11 cellular contexts compared by ENCODE assay signal in genomic region chr19:53328967-53329366, GRCh38. TPM values are rescaled to one million over a fixed set of nuclear protein-coding genes. Genes with fewer than 3 reads are reported as not detected.
DNase-seq lines count a peak whose midpoint lies in the region; ATAC-seq, FAIRE-seq and TF ChIP-seq lines count a peak whose summit lies in the region.
"Had no signal": no experiment of that assay in that cellular context is flagged by ENCODE, and none has a peak within 500 bp of the region (broad histone marks: within the 10 kb centered on the region; RNA-seq: fewer than 3 reads in every experiment).

No MANE protein-coding gene starts in this region.

- H3K27ac ChIP-seq in breast epithelium (no peak overlapping the region), K562 (ENCODE audit: extremely low read depth, low read depth, low read length) (no peak overlapping the region), upper lobe of right lung (no peak overlapping the region), tibial nerve (no peak overlapping the region)

- ATAC-seq in K562 (no peak), left colon (no peak), upper lobe of right lung (peak; percentile 25), HG03520 (IDR thresholded peaks at IDR 0.05; ENCODE audit: unreplicated experiment) (no peak), GM18858 (IDR thresholded peaks at IDR 0.05; ENCODE audit: unreplicated experiment) (no peak)

- H3K4me2 ChIP-seq in K562 (ENCODE audit: insufficient read depth, low read length): peak overlapping the region; percentile 3; the same call in 1 of the 2 replicates

- TF ChIP-seq CTCF in breast epithelium (IDR thresholded peaks at IDR 0.05) (no peak), MCF 10A (IDR thresholded peaks at IDR 0.05; ENCODE audit: unreplicated experiment) (no peak), K562 (IDR thresholded peaks at IDR 0.05 in 2 of 3, conservative IDR thresholded peaks at IDR 0.05 in 1 of 3; ENCODE audit: insufficient read depth in 2 of 3, low read depth in 1 of 3, low read length in 3 of 3) (no peak), upper lobe of right lung (IDR thresholded peaks at IDR 0.05) (no peak), tibial nerve (IDR thresholded peaks at IDR 0.05) (no peak)

- no peak overlapping the region for H3K9ac ChIP-seq in K562 (ENCODE audit: insufficient read depth in 1 of 2, low read depth in 2 of 2, low read length in 2 of 2)

- H3K9me3 ChIP-seq in breast epithelium: peaks cover 0 to 24% of the 10 kb centered on the region in 2 donors
- H3K9me3 ChIP-seq in K562 (replicated peaks; ENCODE audit: control insufficient read depth, insufficient read depth, low read depth, low read length): no peaks in the 10 kb centered on the region; the same call in 1 of the 2 replicates
- H3K9me3 ChIP-seq in upper lobe of right lung: no peaks in the 10 kb centered on the region
- H3K9me3 ChIP-seq in tibial nerve: peaks cover 0 to 37% (median 0%) of the 10 kb centered on the region in 4 donors

- TF ChIP-seq POLR2A in breast epithelium (IDR thresholded peaks at IDR 0.05): no peak
- no peak for TF ChIP-seq POLR2A in K562 (conservative IDR thresholded peaks at IDR 0.05)
- TF ChIP-seq POLR2A in tibial nerve (IDR thresholded peaks at IDR 0.05): no peak

- no peaks in the 10 kb centered on the region for H3K4me1 ChIP-seq in breast epithelium
- H3K4me1 ChIP-seq in K562 (replicated peaks in 1 of 2; ENCODE audit: control insufficient read depth in 2 of 2, insufficient read depth in 2 of 2, low read length in 2 of 2): peaks cover 0 to 8% of the 10 kb centered on the region in 2 experiments; a peak in 2 of 5 replicates
- peaks cover 3% of the 10 kb centered on the region for H3K4me1 ChIP-seq in upper lobe of right lung
- H3K4me1 ChIP-seq in tibial nerve: peaks cover 0 to 6% (median 4%) of the 10 kb centered on the region in 4 donors

- H3K9me1 ChIP-seq in K562 (ENCODE audit: control insufficient read depth, insufficient read depth, low read length): no peaks in the 10 kb centered on the region

- peaks cover 22% of the 10 kb centered on the region for H3K9me3 Mint-ChIP-seq in MCF 10A (ENCODE audit: unreplicated experiment)

- peaks cover under 1% of the 10 kb centered on the region for H3K4me1 Mint-ChIP-seq in MCF 10A (ENCODE audit: insufficient read depth, unreplicated experiment)

- DNase-seq in breast epithelium (ENCODE audit: low spot score in 2 of 2) (no peak), MCF 10A (ENCODE audit: unreplicated experiment) (no peak), K562 (ENCODE audit: extremely low read depth in 1 of 4, low spot score in 3 of 4) (peak in 3 of 4 experiments; percentile 17 to 47 (median 46)), left colon (peak; percentile 16 to 47), upper lobe of right lung (peak; percentile 73), tibial nerve (ENCODE audit: low spot score in 2 of 2) (no peak)
- DNase-seq: Caco-2, NCI-H1105 had no signal

- TF ChIP-seq RAD21 in K562 (CRISPR knock-in tag; conservative IDR thresholded peaks at IDR 0.05 in 1 of 2, IDR thresholded peaks at IDR 0.05 in 1 of 2): no peak

- in situ Hi-C loops in K562 (cut with MboI): no loop called here

- CTCF ChIA-PET in MCF 10A (lab: Yijun Ruan, JAX) (no interaction called here), K562 (lab: Yijun Ruan, JAX; ENCODE audit: low intra/inter-chr PET ratio) (no interaction called here)

- WGBS in K562 (ENCODE audit: insufficient coverage, low coverage, missing lambda C conversion rate): 25% methylated on average over 22 of the region's 24 CpGs
- 19 to 33% methylated on average over 24 of the region's 24 CpGs for WGBS in tibial nerve, 2 donors

- H2AFZ ChIP-seq in K562 (ENCODE audit: low read depth, low read length): peak overlapping the region; percentile 68

- peaks cover 4% of the 10 kb centered on the region; the same call in 2 of the 3 replicates for H3K79me2 ChIP-seq in K562 (ENCODE audit: control insufficient read depth, insufficient read depth, low read length)

- H3K27me3 Mint-ChIP-seq in MCF 10A (ENCODE audit: insufficient read depth, unreplicated experiment): no peaks in the 10 kb centered on the region

- no peaks in the 10 kb centered on the region for H3K36me3 ChIP-seq in breast epithelium
- no peaks in the 10 kb centered on the region for H3K36me3 ChIP-seq in K562 (ENCODE audit: control insufficient read depth, insufficient read depth, low read length)
- H3K36me3 ChIP-seq in upper lobe of right lung: no peaks in the 10 kb centered on the region
- H3K36me3 ChIP-seq in tibial nerve: no peaks in the 10 kb centered on the region

- no peak overlapping the region for H3K27ac Mint-ChIP-seq in MCF 10A (ENCODE audit: low read depth, unreplicated experiment)

- no peak for FAIRE-seq in K562 (lab: Jason Lieb, UNC)
- FAIRE-seq: keratinocyte had no signal

- intact Hi-C loops in breast epithelium (cut with DNase I; ENCODE audit: low total_unique reads) (no loop called here), MCF 10A (cut with micrococcal nuclease) (no loop called here), K562 (cut with micrococcal nuclease) (no loop called here), left colon (cut with DNase I, micrococcal nuclease) (no loop called here), upper lobe of right lung (cut with DNase I) (no loop called here)

- TF ChIP-seq EP300 in K562 (IDR thresholded peaks at IDR 0.05; ENCODE audit: low read length): no peak
- TF ChIP-seq EP300 in tibial nerve (IDR thresholded peaks at IDR 0.05): no peak

- no peak overlapping the region for H3K4me3 Mint-ChIP-seq in MCF 10A (ENCODE audit: unreplicated experiment)

- no peaks in the 10 kb centered on the region for H3K36me3 Mint-ChIP-seq in MCF 10A (ENCODE audit: insufficient read depth, unreplicated experiment)

- BruUV-seq in MCF 10A (replicated peaks; lab: Mats Ljungman, UMichigan) (no TSS peak), K562 (replicated peaks; lab: Mats Ljungman, UMichigan) (no TSS peak)

- no peaks in the 10 kb centered on the region for H4K20me1 ChIP-seq in K562 (replicated peaks; ENCODE audit: control insufficient read depth, insufficient read depth, low read length)

- POLR2A ChIA-PET in MCF 10A (lab: Yijun Ruan, JAX): no interaction called here
- POLR2A ChIA-PET in K562 (lab: Yijun Ruan, JAX): no interaction called here

- H3K4me3 ChIP-seq in breast epithelium (peak overlapping the region in 2 of 3 donors; percentile 23 to 44), K562 (no peak overlapping the region), upper lobe of right lung (no peak overlapping the region), tibial nerve (peak overlapping the region in 2 of 4 donors; percentile 8 to 9)

- H3K27me3 ChIP-seq in breast epithelium: peaks cover 0 to 14% of the 10 kb centered on the region in 2 donors
- no peaks in the 10 kb centered on the region for H3K27me3 ChIP-seq in K562 (ENCODE audit: control insufficient read depth in 2 of 2, insufficient read depth in 2 of 2, low read length in 2 of 2)
- peaks cover 10% of the 10 kb centered on the region for H3K27me3 ChIP-seq in upper lobe of right lung
- H3K27me3 ChIP-seq in tibial nerve: no peaks in the 10 kb centered on the region

TF ChIP-seq in K562, 482 proteins besides CTCF, POLR2A, EP300 and RAD21 (continues in another document):
- TF ChIP-seq SRSF9 (IDR thresholded peaks at IDR 0.05; ENCODE audit: borderline replicate concordance, low read depth, low read length) (no peak), EHMT2 (IDR thresholded peaks at IDR 0.05) (peak; percentile 51; the same call in 1 of the 2 replicates)

RNA-seq across cellular contexts. Expression of gene ZNF845, which starts 4.6 kb away (rescaled TPM):
- 10 to 100 TPM in 1 of 3 donors, 1 to 10 TPM in 2; 6.6 to 12.4 (median 7.9) TPM for total RNA-seq in breast epithelium
- 3.8 and 5.7 TPM in 2 replicates for total RNA-seq in MCF 10A (2022)
- total RNA-seq in K562 (2011; cell fraction: chromatin; rRNA removed; ENCODE audit: low replicate concordance): 3.8 and 20.2 TPM in 2 replicates
- 3.3 and 5.1 TPM in 2 replicates for total RNA-seq in K562 (2011; cell fraction: nucleolus; rRNA removed)
- 5.7 and 5.9 TPM in 2 replicates for total RNA-seq in K562 (2011; cell fraction: nucleoplasm; rRNA removed)
- 4.1 and 4.8 TPM in 2 replicates for total RNA-seq in K562 (2014; rRNA removed)
- 13.2 and 15.8 TPM in 2 replicates for total RNA-seq in K562 (2014; rRNA removed; fragmentation: Illumina TruSeq; extraction: Trizol)
- 9.3 and 10.8 TPM in 2 replicates for total RNA-seq in K562 (2015; rRNA removed; fragmentation: Illumina TruSeq; extraction: Trizol)
- 5.8 and 6.7 TPM in 2 replicates for total RNA-seq in K562 (2021)
- polyA plus RNA-seq in K562 (2011; rRNA removed): 6.0 and 8.9 TPM in 2 replicates
- 0.98 and 2.0 TPM in 2 replicates for polyA plus RNA-seq in K562 (2011; cell fraction: cytosol; rRNA removed)
- polyA plus RNA-seq in K562 (2011; cell fraction: nucleus; rRNA removed): 2.3 and 2.6 TPM in 2 replicates
- polyA plus RNA-seq in K562 (2012): 3.6 and 4.1 TPM in 2 replicates
- 6.4 and 7.1 TPM in 2 replicates for polyA plus RNA-seq in K562 (2014; fragmentation: Illumina TruSeq; extraction: Trizol)
- 1 to 10 TPM; 1.9 to 3.9 TPM for polyA plus RNA-seq in K562 (2014; fragmentation: Nextera tagmentation; extraction: Ambion mirVana)
- 2.9 and 3.2 TPM in 2 replicates for polyA plus RNA-seq in K562 (2014; rRNA removed)
- 27.0 and 29.2 TPM in 2 replicates for polyA minus RNA-seq in K562 (2011; rRNA and poly(A)+ RNA removed)
- polyA minus RNA-seq in K562 (2011; cell fraction: cytosol; rRNA and poly(A)+ RNA removed): 5.4 and 6.8 TPM in 2 replicates
- polyA minus RNA-seq in K562 (2011; cell fraction: nucleus; rRNA and poly(A)+ RNA removed): 4.8 and 8.1 TPM in 2 replicates
- 1 to 10 TPM; 5.2 to 7.8 TPM for total RNA-seq in left colon
- total RNA-seq in upper lobe of right lung: 7.8 TPM
- 10 to 100 TPM in 1 of 4 donors, 1 to 10 TPM in 3; 5.7 to 11.1 (median 7.6) TPM for total RNA-seq in tibial nerve

RNA-seq across cellular contexts. Expression of gene ZNF525, which starts 36.5 kb away (rescaled TPM):
- total RNA-seq in breast epithelium: 10 to 100 TPM in 2 of 3 donors, 1 to 10 TPM in 1; 7.0 to 34.4 (median 13.8) TPM
- 9.5 and 11.2 TPM in 2 replicates for total RNA-seq in MCF 10A (2022)
- 12.6 and 34.8 TPM in 2 replicates for total RNA-seq in K562 (2011; cell fraction: chromatin; rRNA removed; ENCODE audit: low replicate concordance)
- 6.3 and 10.8 TPM in 2 replicates for total RNA-seq in K562 (2011; cell fraction: nucleolus; rRNA removed)
- total RNA-seq in K562 (2011; cell fraction: nucleoplasm; rRNA removed): 17.3 and 18.7 TPM in 2 replicates
- 4.1 and 6.9 TPM in 2 replicates for total RNA-seq in K562 (2014; rRNA removed)
- 11.0 and 12.0 TPM in 2 replicates for total RNA-seq in K562 (2014; rRNA removed; fragmentation: Illumina TruSeq; extraction: Trizol)
- total RNA-seq in K562 (2015; rRNA removed; fragmentation: Illumina TruSeq; extraction: Trizol): 5.7 and 6.7 TPM in 2 replicates
- total RNA-seq in K562 (2021): 6.5 and 6.7 TPM in 2 replicates
- 6.4 and 10.8 TPM in 2 replicates for polyA plus RNA-seq in K562 (2011; rRNA removed)
- polyA plus RNA-seq in K562 (2011; cell fraction: cytosol; rRNA removed): 1.4 and 2.7 TPM in 2 replicates
- 5.9 and 6.6 TPM in 2 replicates for polyA plus RNA-seq in K562 (2011; cell fraction: nucleus; rRNA removed)
- 3.4 and 4.3 TPM in 2 replicates for polyA plus RNA-seq in K562 (2012)
- 6.5 and 7.0 TPM in 2 replicates for polyA plus RNA-seq in K562 (2014; fragmentation: Illumina TruSeq; extraction: Trizol)
- polyA plus RNA-seq in K562 (2014; fragmentation: Nextera tagmentation; extraction: Ambion mirVana): 1 to 10 TPM; 1.5 to 2.5 TPM
- polyA plus RNA-seq in K562 (2014; rRNA removed): 4.5 and 5.4 TPM in 2 replicates
- polyA minus RNA-seq in K562 (2011; rRNA and poly(A)+ RNA removed): 14.5 and 16.1 TPM in 2 replicates
- polyA minus RNA-seq in K562 (2011; cell fraction: cytosol; rRNA and poly(A)+ RNA removed): 2.2 and 5.0 TPM in 2 replicates
- polyA minus RNA-seq in K562 (2011; cell fraction: nucleus; rRNA and poly(A)+ RNA removed): 5.3 and 7.7 TPM in 2 replicates
- 1 to 10 TPM; 8.6 to 9.3 TPM for total RNA-seq in left colon
- total RNA-seq in upper lobe of right lung: 9.4 TPM
- 1 to 10 TPM; 4.2 to 9.6 (median 7.3) TPM for total RNA-seq in tibial nerve

Comparison
In these comparisons a context has a peak if more than half of its experiments do, and no peak if none do; other contexts are left out.
1. DNase-seq: peak in K562 (3 of 4), left colon (2 of 2) and upper lobe of right lung (single experiment); none in breast epithelium (0 of 2), MCF 10A (single experiment) and tibial nerve (0 of 2).
2. H3K4me3 ChIP-seq: peak in breast epithelium (2 of 3); none in K562 (single experiment) and upper lobe of right lung (single experiment).